8 cellular contexts compared by ENCODE assay signal in genomic region chr19:12945479-12946091, GRCh38. TPM values are rescaled to one million over a fixed set of nuclear protein-coding genes. Genes with fewer than 3 reads are reported as not detected.
DNase-seq lines count a peak whose midpoint lies in the region; ATAC-seq and TF ChIP-seq lines count a peak whose summit lies in the region.

TSS of gene RAD23A (plus strand) at chr19:12945862. CDS start at chr19:12945949, 87 bp downstream.

- DNase-seq in BJ (ENCODE audit: low read depth) (peak; percentile 80), GM19240 (ENCODE audit: insufficient read length, low spot score) (peak; percentile 74), NCI-H524 treated with DMSO at 0.1 percent for 48 hours (lab: John Stamatoyannopoulos, UW) (peak; percentile 89), kidney tubule cell (ENCODE audit: low spot score) (peak; percentile 98)
- DNase-seq in activated CD4-positive, alpha-beta T cell treated with anti-CD3 and anti-CD28 coated beads for 4 hours, result peak; percentile 99
- peak; percentile 95 to 96 for DNase-seq in stimulated activated CD4-positive, alpha-beta T cell treated with anti-CD3 and anti-CD28 coated beads, Interleukin-1b, Interleukin-23, amount 100 ng/mL, for 1 hour (ENCODE audit: low read depth in 2 of 2)

- peak within 1 kb of the TSS; percentile 83 for H3K27ac ChIP-seq in cingulate gyrus (ENCODE audit: low read depth, low read length)

- TF ChIP-seq CTCF in BJ (IDR thresholded peaks at IDR 0.05; ENCODE audit: insufficient read depth, low read depth, low read length), result no peak

- peaks cover 46% of the 10 kb centered on the region for H3K36me3 ChIP-seq in BJ (ENCODE audit: control insufficient read depth, insufficient read depth, low read length)

- H3K4me3 ChIP-seq in BJ (ENCODE audit: low read depth, low read length), result peak within 1 kb of the TSS; percentile 69

- ATAC-seq in HG03460 (IDR thresholded peaks at IDR 0.05; ENCODE audit: unreplicated experiment), result peak; percentile 66

- H3K27me3 ChIP-seq in BJ (ENCODE audit: control insufficient read depth, insufficient read depth, low read length), result no peaks in the 10 kb centered on the region

- CTCF ChIA-PET in BJ (lab: Yijun Ruan, JAX), result interaction anchor here (5.8 kb wide), 1 partner anchor 20 kb away, joined by 28 read pairs; no protein-coding TSS in a partner anchor

- POLR2A ChIA-PET in BJ (lab: Charles Lee), result interaction anchor here (1.0 kb wide), 1 partner anchor 55 kb away, joined by 3 read pairs; the partner anchor contains the start of gene GCDH

RNA-seq across cellular contexts. Expression of gene RAD23A, which starts in this region (rescaled TPM):
- 49.2 and 75.1 TPM in 2 replicates for polyA plus RNA-seq in BJ (2011; rRNA removed)
- 55.8 and 63.1 TPM in 2 replicates for polyA minus RNA-seq in BJ (2011; rRNA and poly(A)+ RNA removed)

Comparison
In these comparisons a context has a peak if more than half of its experiments do, and no peak if none do; other contexts are left out.
1. Peak in every context shown above with its lines: DNase-seq, ATAC-seq, H3K4me3 ChIP-seq and H3K27ac ChIP-seq.